Comparison of ENCODE assay signal across 8 cellular contexts in the genomic region with DNA sequence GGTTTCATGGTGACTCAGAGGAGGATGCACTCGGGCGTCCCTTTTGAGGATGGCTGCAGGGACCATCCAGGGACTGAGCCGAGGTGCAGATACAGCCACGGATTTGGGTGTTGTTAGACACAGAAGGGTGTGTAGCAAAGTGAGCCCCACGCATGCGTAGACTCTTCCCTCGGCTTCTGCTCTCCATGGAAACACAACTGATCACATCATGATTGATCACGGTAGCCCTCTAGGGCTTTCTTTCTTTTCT. TPM values are rescaled to one million over a fixed set of nuclear protein-coding genes. Genes with fewer than 3 reads are reported as not detected.
A peak's percentile ranks its signal among the peaks of the same experiment; 100 is the strongest.
DNase-seq lines count a peak whose midpoint lies in the region; ATAC-seq and TF ChIP-seq lines count a peak whose summit lies in the region.

No MANE protein-coding gene starts in this region.

- no peak overlapping the region for H3K27ac ChIP-seq in ovary

- intact Hi-C loops in dendritic cell treated with granulocyte-macrophage colony-stimulating factor and Interleukin-4, amounts not matched to agents 40 ng/mL and 50 ng/mL, for 4 days (cut with micrococcal nuclease), result no loop called here
- intact Hi-C loops in mucosa of descending colon (cut with DNase I, micrococcal nuclease) (no loop called here), ovary (cut with DNase I) (no loop called here)

- peak overlapping the region; percentile 76 for H3K4me3 Mint-ChIP-seq in dendritic cell treated with granulocyte-macrophage colony-stimulating factor and Interleukin-4, amounts not matched to agents 40 ng/mL and 50 ng/mL, for 4 days

- H3K9me3 ChIP-seq in mucosa of descending colon (no peaks in the 10 kb centered on the region), ovary (no peaks in the 10 kb centered on the region)

- 50 to 60% (median 52%) methylated on average over 8 of the region's 8 CpGs for WGBS in ovary, 3 donors

- peak; percentile 30 for DNase-seq in GM06990 (ENCODE audit: extremely low read depth, insufficient read length)
- peak; percentile 84 for DNase-seq in SW480 (ENCODE audit: low spot score)
- no peak for DNase-seq in mucosa of descending colon
- DNase-seq in ovary, result no peak
- no peak for DNase-seq in NCI-H128 (lab: John Stamatoyannopoulos, UW; ENCODE audit: unreplicated experiment)

- H3K4me1 ChIP-seq in mucosa of descending colon (ENCODE audit: low read depth) (peaks cover 24% of the 10 kb centered on the region), ovary (ENCODE audit: insufficient read depth) (peaks cover 11% of the 10 kb centered on the region)

- TF ChIP-seq EP300 in ovary (IDR thresholded peaks at IDR 0.05), result no peak

- TF ChIP-seq POLR2A in ovary (IDR thresholded peaks at IDR 0.05), result no peak

- H3K4me3 ChIP-seq in GM06990 (replicated peaks; ENCODE audit: low read depth, low read length), result no peak overlapping the region; the same call in 1 of the 2 replicates
- H3K4me3 ChIP-seq in mucosa of descending colon, result no peak overlapping the region
- no peak overlapping the region for H3K4me3 ChIP-seq in ovary

- no peak for TF ChIP-seq CTCF in GM06990 (IDR thresholded peaks at IDR 0.05; ENCODE audit: insufficient read depth, low read length, poor library complexity, severe bottlenecking)
- no peak for TF ChIP-seq CTCF in mucosa of descending colon (IDR thresholded peaks at IDR 0.05)
- no peak for TF ChIP-seq CTCF in ovary (IDR thresholded peaks at IDR 0.05)

- H3K36me3 ChIP-seq in GM06990 (ENCODE audit: control insufficient read depth, insufficient read depth, low read length) (no peaks in the 10 kb centered on the region), mucosa of descending colon (ENCODE audit: low read depth) (no peaks in the 10 kb centered on the region), ovary (no peaks in the 10 kb centered on the region)

- no peaks in the 10 kb centered on the region for H3K36me3 Mint-ChIP-seq in dendritic cell treated with granulocyte-macrophage colony-stimulating factor and Interleukin-4, amounts not matched to agents 40 ng/mL and 50 ng/mL, for 4 days (ENCODE audit: low read depth)

- H3K27me3 Mint-ChIP-seq in dendritic cell treated with granulocyte-macrophage colony-stimulating factor and Interleukin-4, amounts not matched to agents 40 ng/mL and 50 ng/mL, for 4 days, result peaks cover 84% of the 10 kb centered on the region

- peaks cover 29% of the 10 kb centered on the region for H3K4me1 Mint-ChIP-seq in dendritic cell treated with granulocyte-macrophage colony-stimulating factor and Interleukin-4, amounts not matched to agents 40 ng/mL and 50 ng/mL, for 4 days (ENCODE audit: low read depth)

- peak overlapping the region; percentile 82 for H3K27ac Mint-ChIP-seq in dendritic cell treated with granulocyte-macrophage colony-stimulating factor and Interleukin-4, amounts not matched to agents 40 ng/mL and 50 ng/mL, for 4 days

- ATAC-seq in HG03520 (IDR thresholded peaks at IDR 0.05; ENCODE audit: unreplicated experiment), result peak; percentile 36
- ATAC-seq in mucosa of descending colon, result peak; percentile 16
- no peak for ATAC-seq in HG02623 (IDR thresholded peaks at IDR 0.05; ENCODE audit: unreplicated experiment)

- no peaks in the 10 kb centered on the region for H3K9me3 Mint-ChIP-seq in dendritic cell treated with granulocyte-macrophage colony-stimulating factor and Interleukin-4, amounts not matched to agents 40 ng/mL and 50 ng/mL, for 4 days

- peaks cover 5% of the 10 kb centered on the region for H3K27me3 ChIP-seq in GM06990 (replicated peaks; ENCODE audit: control insufficient read depth, insufficient read depth, low read length)
- H3K27me3 ChIP-seq in ovary, result no peaks in the 10 kb centered on the region

RNA-seq across cellular contexts. Expression of a gene that starts 0.6 kb away (rescaled TPM):
- total RNA-seq in mucosa of descending colon (not detected), ovary (1 to 10 TPM in 1 of 7 donors, under 1 TPM in 3, not detected in 3; 0.08 to 1.2 (median 0.09) TPM)
- polyA plus RNA-seq in ovary, result 1 to 10 TPM in 1 of 2 donors, under 1 TPM in 1; 0.02 to 7.7 TPM

RNA-seq across cellular contexts. Expression of a gene that starts 21.3 kb away (rescaled TPM):
- total RNA-seq in mucosa of descending colon (under 1 TPM in 1 of 3 donors, not detected in 2; 0.43 TPM), ovary (under 1 TPM in 1 of 7 donors, not detected in 6; 0.23 TPM)
- 1 to 10 TPM in 1 of 2 donors, under 1 TPM in 1; 0.08 to 3.6 TPM for polyA plus RNA-seq in ovary

RNA-seq across cellular contexts. Expression of a gene that starts 40.2 kb away (rescaled TPM):
- total RNA-seq in mucosa of descending colon (under 1 TPM in 1 of 3 donors, not detected in 2; 0.41 TPM), ovary (1 to 10 TPM in 1 of 7 donors, under 1 TPM in 5, not detected in 1; 0.42 to 1.1 (median 0.64) TPM)
- 1 to 10 TPM in 1 of 2 donors, under 1 TPM in 1; 0.86 to 1.5 TPM for polyA plus RNA-seq in ovary

Comparison
In these comparisons a context has a peak if more than half of its experiments do, and no peak if none do; other contexts are left out.
1. DNase-seq: peak in GM06990 (single experiment) and SW480 (single experiment); none in mucosa of descending colon (0 of 3), ovary (0 of 5) and NCI-H128 (single experiment).